ENCODE assay signal across 24 cellular contexts in genomic region chr3:185858502-185859225, GRCh38.
"Had no signal": no experiment of that assay in that cellular context is flagged by ENCODE, and none has a peak within 500 bp of the region (broad histone marks: within the 10 kb centered on the region; RNA-seq: fewer than 3 reads in every experiment).

No MANE protein-coding gene starts in this region.

- H3K4me1 Mint-ChIP-seq: mesothelial cell of epicardium; naive B cell; nephron; neural progenitor cell; stimulated activated naive CD8-positive, alpha-beta T cell treated with anti-CD3 and anti-CD28 coated beads, Interleukin-15, amount 100 ng/mL, for 72 hours had no signal

- H3K79me2 ChIP-seq: parathyroid adenoma had no signal

- FAIRE-seq: keratinocyte had no signal

- H3K27ac Mint-ChIP-seq: mesothelial cell of epicardium; naive B cell; nephron; neural progenitor cell; progenitor cell of endocrine pancreas; stimulated activated naive CD8-positive, alpha-beta T cell treated with anti-CD3 and anti-CD28 coated beads, Interleukin-15, amount 100 ng/mL, for 72 hours had no signal

- DNase-seq: dorsolateral prefrontal cortex; effector CD4-positive, alpha-beta T cell; gastrocnemius medialis; left lung; mesenchymal stem cell; mucosa of descending colon; naive B cell; stimulated activated CD4-positive, alpha-beta T cell treated with anti-CD3 and anti-CD28 coated beads, Interleukin-12 subunit alpha, Interleukin-12 subunit beta, amount 100 ng/mL, for 4 hours; stimulated activated CD4-positive, alpha-beta T cell treated with anti-CD3 and anti-CD28 coated beads, Interleukin-1b, Interleukin-23, amount 100 ng/mL, for 48 hours; stimulated activated CD4-positive, alpha-beta T cell treated with anti-CD3 and anti-CD28 coated beads, Interleukin-4, amount 100 ng/mL, for 1 hour; stimulated activated CD8-positive, alpha-beta memory T cell treated with anti-CD3 and anti-CD28 coated beads, Interleukin-4, amount 100 ng/mL, for 48 hours; stimulated activated naive CD4-positive, alpha-beta T cell; stimulated activated naive CD8-positive, alpha-beta T cell treated with anti-CD3 and anti-CD28 coated beads, Interleukin-15, amount 100 ng/mL, for 72 hours; trophoblast cell had no signal

- H3K36me3 Mint-ChIP-seq: neural progenitor cell had no signal

- H3K4me1 ChIP-seq: gastrocnemius medialis, left lung, neural progenitor cell, parathyroid adenoma, right lobe of liver, suprapubic skin, vagina had no signal

- H3K36me3 ChIP-seq: gastrocnemius medialis, left lung, neural progenitor cell, right lobe of liver, suprapubic skin, vagina had no signal

- ATAC-seq: gastrocnemius medialis; left lung; mucosa of descending colon; stimulated activated naive CD8-positive, alpha-beta T cell treated with anti-CD3 and anti-CD28 coated beads, Interleukin-15, amount 100 ng/mL, for 72 hours had no signal

- H3K4me3 Mint-ChIP-seq: mesothelial cell of epicardium; naive B cell; nephron; neural progenitor cell; stimulated activated naive CD8-positive, alpha-beta T cell treated with anti-CD3 and anti-CD28 coated beads, Interleukin-15, amount 100 ng/mL, for 72 hours had no signal

- H3K4me3 ChIP-seq: dorsolateral prefrontal cortex, gastrocnemius medialis, left lung, mucosa of descending colon, neural progenitor cell, right lobe of liver, smooth muscle cell, suprapubic skin, vagina had no signal

- H3K9me3 ChIP-seq: suprapubic skin, vagina had no signal

- H3K4me2 ChIP-seq: neural progenitor cell, smooth muscle cell had no signal

- H3K27me3 Mint-ChIP-seq: progenitor cell of endocrine pancreas had no signal

- H3K9ac ChIP-seq: neural progenitor cell, parathyroid adenoma had no signal

- H3K27me3 ChIP-seq: gastrocnemius medialis, left lung, neural progenitor cell, right lobe of liver, suprapubic skin, vagina had no signal

- H3K27ac ChIP-seq: dorsolateral prefrontal cortex, gastrocnemius medialis, left lung, neural progenitor cell, parathyroid adenoma, right lobe of liver, suprapubic skin, vagina had no signal

- H2AFZ ChIP-seq: neural progenitor cell, parathyroid adenoma had no signal
